ENCODE assay signal across 23 cellular contexts in the genomic region with DNA sequence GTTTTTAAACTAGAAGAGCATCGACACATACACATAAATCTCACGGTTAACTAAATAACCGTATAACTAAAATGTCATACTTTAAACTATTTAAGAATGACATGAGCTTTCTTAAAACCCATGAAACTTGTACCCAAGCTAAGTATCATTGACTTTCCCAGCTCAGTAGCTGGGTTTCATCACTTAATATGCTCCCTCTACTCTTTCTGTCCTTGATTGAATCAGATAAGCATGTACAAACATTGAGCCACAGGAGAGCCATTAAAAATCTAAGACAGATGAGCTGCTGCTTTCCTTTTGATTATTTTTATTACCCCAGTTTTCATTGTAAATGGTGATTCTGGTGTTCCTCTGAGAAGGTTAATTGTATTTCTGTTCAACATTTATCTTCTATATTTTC.
DNase-seq lines count a peak whose midpoint lies in the region; ATAC-seq and TF ChIP-seq lines count a peak whose summit lies in the region.
"Had no signal": no experiment of that assay in that cellular context is flagged by ENCODE, and none has a peak within 500 bp of the region (broad histone marks: within the 10 kb centered on the region; RNA-seq: fewer than 3 reads in every experiment).

No MANE protein-coding gene starts in this region.

- no peaks in the 10 kb centered on the region for H3K9me3 ChIP-seq in heart left ventricle
- H3K9me3 ChIP-seq in right atrium auricular region: no peaks in the 10 kb centered on the region
- no peaks in the 10 kb centered on the region for H3K9me3 ChIP-seq in SK-N-SH
- no peaks in the 10 kb centered on the region for H3K9me3 ChIP-seq in vagina
- H3K9me3 ChIP-seq in gastroesophageal sphincter: no peaks in the 10 kb centered on the region
- H3K9me3 ChIP-seq: thoracic aorta had no signal

- TF ChIP-seq CTCF in heart left ventricle (IDR thresholded peaks at IDR 0.05): no peak
- no peak for TF ChIP-seq CTCF in right atrium auricular region (IDR thresholded peaks at IDR 0.05)
- no peak for TF ChIP-seq CTCF in SK-N-SH (IDR thresholded peaks at IDR 0.05)
- no peak for TF ChIP-seq CTCF in mesothelial cell of epicardium (IDR thresholded peaks at IDR 0.05; ENCODE audit: unreplicated experiment)
- no peak for TF ChIP-seq CTCF in vagina (IDR thresholded peaks at IDR 0.05)
- no peak for TF ChIP-seq CTCF in gastroesophageal sphincter (IDR thresholded peaks at IDR 0.05)

- H2AFZ ChIP-seq in SK-N-SH (ENCODE audit: low read depth): no peak overlapping the region

- H4K20me1 ChIP-seq in SK-N-SH (ENCODE audit: insufficient read depth): peaks cover 65% of the 10 kb centered on the region

- TF ChIP-seq POLR2A in heart left ventricle (IDR thresholded peaks at IDR 0.05) (no peak), vagina (IDR thresholded peaks at IDR 0.05) (no peak), gastroesophageal sphincter (IDR thresholded peaks at IDR 0.05) (no peak)

- peaks cover 41% of the 10 kb centered on the region for H3K4me1 Mint-ChIP-seq in mesothelial cell of epicardium

- peak in 1 of 2 experiments; percentile 83; a peak in 2 of 4 replicates for TF ChIP-seq EP300 in SK-N-SH (IDR thresholded peaks at IDR 0.05; ENCODE audit: borderline replicate concordance in 1 of 2, low read depth in 1 of 2, low read length in 1 of 2)
- no peak for TF ChIP-seq EP300 in gastroesophageal sphincter (IDR thresholded peaks at IDR 0.05)

- 85 to 89% (median 88%) methylated on average over 3 of the region's 3 CpGs for WGBS in heart left ventricle, 4 donors
- WGBS in SK-N-SH (ENCODE audit: low lambda C conversion rate): 52% methylated on average over 3 of the region's 3 CpGs
- 0 to 80% methylated on average over 1 to 3 of the region's 3 CpGs for WGBS in gastroesophageal sphincter (ENCODE audit: low coverage in 1 of 2), 2 donors

- peaks cover 15% of the 10 kb centered on the region for H3K36me3 Mint-ChIP-seq in mesothelial cell of epicardium

- CTCF ChIA-PET in SK-N-SH (lab: Yijun Ruan, JAX): interaction anchor here (1.1 to 2.2 kb wide), 3 partner anchors 8 to 217 kb away, joined by 4 to 5 read pairs (median 5); no protein-coding TSS in a partner anchor

- peak overlapping the region in 9 of 12 donors; percentile 1 to 42 (median 31) for H3K27ac ChIP-seq in heart left ventricle
- peak overlapping the region in 1 of 2 donors; percentile 47 for H3K27ac ChIP-seq in right atrium auricular region
- peak overlapping the region; percentile 23 to 87; a peak in 3 of 4 replicates for H3K27ac ChIP-seq in SK-N-SH (ENCODE audit: low read depth in 2 of 2, low read length in 1 of 2)
- peak overlapping the region; percentile 54 for H3K27ac ChIP-seq in vagina
- peak overlapping the region in 1 of 4 donors; percentile 9 for H3K27ac ChIP-seq in gastroesophageal sphincter
- H3K27ac ChIP-seq: thoracic aorta had no signal

- H3K9me3 Mint-ChIP-seq in mesothelial cell of epicardium: no peaks in the 10 kb centered on the region
- H3K9me3 Mint-ChIP-seq: H9 had no signal

- H3K27me3 Mint-ChIP-seq in mesothelial cell of epicardium (ENCODE audit: low read depth): no peaks in the 10 kb centered on the region
- H3K27me3 Mint-ChIP-seq: activated CD8-positive, alpha-beta memory T cell treated with anti-CD3 and anti-CD28 coated beads, Interleukin-2, amount 10 ng/mL, durations not matched to agents 7 days and 5 days had no signal

- no peaks in the 10 kb centered on the region for H3K9me2 ChIP-seq in SK-N-SH

- H3K4me3 ChIP-seq in heart left ventricle (no peak overlapping the region), right atrium auricular region (no peak overlapping the region), SK-N-SH (ENCODE audit: low read depth in 2 of 2, low read length in 1 of 2) (no peak overlapping the region), vagina (no peak overlapping the region), gastroesophageal sphincter (no peak overlapping the region)
- H3K4me3 ChIP-seq: skin epidermis, thoracic aorta had no signal

- peaks cover 9 to 75% (median 65%) of the 10 kb centered on the region in 12 donors for H3K4me1 ChIP-seq in heart left ventricle
- peaks cover 0 to 67% of the 10 kb centered on the region in 2 donors for H3K4me1 ChIP-seq in right atrium auricular region
- H3K4me1 ChIP-seq in SK-N-SH (ENCODE audit: control insufficient read depth in 1 of 2, insufficient read depth in 2 of 2, low read depth in 1 of 2, low read length in 1 of 2): peaks cover 36 to 41% of the 10 kb centered on the region in 2 experiments; a peak in 3 of 4 replicates
- H3K4me1 ChIP-seq in vagina: peaks cover 63% of the 10 kb centered on the region
- H3K4me1 ChIP-seq in gastroesophageal sphincter: peaks cover 18 to 67% (median 27%) of the 10 kb centered on the region in 3 donors

- intact Hi-C loops in heart left ventricle (cut with DNase I) (no loop called here), vagina (cut with DNase I) (no loop called here), posterior vena cava (cut with DNase I) (loop anchor here in 1 of 2 donors (10.0 kb wide), 1 partner anchor 68 kb away; no protein-coding TSS in a partner anchor)

- no peak for TF ChIP-seq RAD21 in SK-N-SH (IDR thresholded peaks at IDR 0.05; ENCODE audit: low read length)

- peak overlapping the region; percentile 85 for H3K27ac Mint-ChIP-seq in mesothelial cell of epicardium
- H3K27ac Mint-ChIP-seq: activated CD8-positive, alpha-beta memory T cell treated with anti-CD3 and anti-CD28 coated beads, Interleukin-2, amount 10 ng/mL, durations not matched to agents 7 days and 5 days had no signal

- H3K79me2 ChIP-seq in SK-N-SH (ENCODE audit: insufficient read depth): peaks cover 41% of the 10 kb centered on the region

- POLR2A ChIA-PET in SK-N-SH (lab: Yijun Ruan, JAX): interaction anchor here (0.6 to 1.1 kb wide), 2 partner anchors 116 to 1686 kb away, joined by 3 to 5 read pairs; partner anchors contain the start of gene FOXO3

- H3F3A ChIP-seq in SK-N-SH (replicated peaks; ENCODE audit: insufficient read depth): peaks cover 5% of the 10 kb centered on the region

- H3K9ac ChIP-seq in SK-N-SH: no peak overlapping the region

- peak overlapping the region; percentile 25; the same call in 1 of the 2 replicates for H3K4me2 ChIP-seq in SK-N-SH

- H3K4me3 Mint-ChIP-seq in mesothelial cell of epicardium: no peak overlapping the region
- H3K4me3 Mint-ChIP-seq: activated CD8-positive, alpha-beta memory T cell treated with anti-CD3 and anti-CD28 coated beads, Interleukin-2, amount 10 ng/mL, durations not matched to agents 7 days and 5 days; H9 had no signal

- DNase-seq in heart left ventricle (no peak), right atrium auricular region (ENCODE audit: low spot score) (no peak), SK-N-SH (peak; percentile 69), mesothelial cell of epicardium (ENCODE audit: low spot score in 2 of 2, unreplicated experiment in 2 of 2) (no peak), vagina (ENCODE audit: extremely low spot score in 2 of 2) (no peak), posterior vena cava (ENCODE audit: low spot score) (no peak), DMS 273 (lab: John Stamatoyannopoulos, UW; ENCODE audit: unreplicated experiment) (no peak)
- DNase-seq: activated CD4-positive, alpha-beta T cell treated with anti-CD3 and anti-CD28 coated beads for 1 hour; activated CD8-positive, alpha-beta memory T cell treated with anti-CD3 and anti-CD28 coated beads, Interleukin-2, amount 10 ng/mL, durations not matched to agents 7 days and 5 days; activated effector memory CD4-positive, alpha-beta T cell treated with anti-CD3 and anti-CD28 coated beads, Interleukin-2, amount 50 U/mL, for 16 hours; amygdala; DMS79; H9; KG1; NCI-H1417 treated with DMSO at 0.1 percent for 48 hours; NCI-H2227 treated with DMSO at 0.1 percent for 48 hours; nucleus accumbens; SHP77 treated with DMSO at 0.1 percent for 48 hours; stimulated activated CD4-positive, alpha-beta T cell treated with anti-CD3 and anti-CD28 coated beads, Interleukin-4, amount 100 ng/mL, for 4 hours; stimulated activated CD8-positive, alpha-beta memory T cell treated with anti-CD3 and anti-CD28 coated beads, Interleukin-4, amount 100 ng/mL, for 48 hours had no signal

- H3K36me3 ChIP-seq in heart left ventricle (peaks cover 0 to 17% (median 6%) of the 10 kb centered on the region in 9 donors), right atrium auricular region (no peaks in the 10 kb centered on the region), SK-N-SH (replicated peaks in 1 of 2; ENCODE audit: control insufficient read depth in 1 of 2, insufficient read depth in 2 of 2, low read length in 1 of 2) (peaks cover 4 to 7% of the 10 kb centered on the region in 2 experiments), vagina (peaks cover 0 to 5% of the 10 kb centered on the region in 2 donors), gastroesophageal sphincter (peaks cover 0 to 15% of the 10 kb centered on the region in 2 donors)
- H3K36me3 ChIP-seq: thoracic aorta had no signal

- H3K27me3 ChIP-seq in heart left ventricle (no peaks in the 10 kb centered on the region), right atrium auricular region (no peaks in the 10 kb centered on the region), SK-N-SH (ENCODE audit: insufficient read depth) (no peaks in the 10 kb centered on the region), vagina (no peaks in the 10 kb centered on the region), gastroesophageal sphincter (no peaks in the 10 kb centered on the region)

- ATAC-seq in heart left ventricle (no peak), gastroesophageal sphincter (no peak)
- ATAC-seq: activated CD8-positive, alpha-beta memory T cell treated with anti-CD3 and anti-CD28 coated beads, Interleukin-2, amount 10 ng/mL, durations not matched to agents 7 days and 5 days had no signal

TF ChIP-seq in SK-N-SH, 30 proteins besides CTCF, POLR2A, EP300 and RAD21 (continues in another document):
- TF ChIP-seq EZH2phosphoT487 (IDR thresholded peaks at IDR 0.05; ENCODE audit: borderline replicate concordance, low read depth): no peak
- no peak for TF ChIP-seq NFIC (IDR thresholded peaks at IDR 0.05; ENCODE audit: borderline replicate concordance)
- peak; percentile 23; the same call in 1 of the 2 replicates for TF ChIP-seq TCF12 (IDR thresholded peaks at IDR 0.05)
